In the genomic region with DNA sequence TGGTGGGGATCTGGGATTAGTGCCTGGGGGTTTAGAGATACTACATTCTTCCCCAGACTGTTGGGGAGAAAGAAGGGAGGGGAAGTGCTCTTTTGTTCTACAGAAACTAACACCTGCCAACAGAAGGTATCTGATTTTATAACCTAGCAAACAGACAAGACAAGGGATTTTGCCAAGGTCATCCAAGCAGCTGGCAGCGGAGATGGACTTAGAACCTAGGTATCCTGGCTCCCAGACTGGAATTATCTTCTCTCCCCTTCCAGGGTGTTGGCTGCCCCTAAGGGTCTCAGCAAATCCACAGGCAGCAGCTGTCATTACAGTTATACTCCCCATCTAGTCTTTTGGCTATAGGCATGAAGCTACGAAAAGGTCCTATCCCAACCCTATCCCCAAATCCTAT, we compare ENCODE assay signal across 17 cellular contexts. TPM values are rescaled to one million over a fixed set of nuclear protein-coding genes. Genes with fewer than 3 reads are reported as not detected.
DNase-seq lines count a peak whose midpoint lies in the region; ATAC-seq and TF ChIP-seq lines count a peak whose summit lies in the region.
"Had no signal": no experiment of that assay in that cellular context is flagged by ENCODE, and none has a peak within 500 bp of the region (broad histone marks: within the 10 kb centered on the region; RNA-seq: fewer than 3 reads in every experiment).

No MANE protein-coding gene starts in this region.

- H3K4me3 Mint-ChIP-seq in Caco-2 (ENCODE audit: unreplicated experiment) (peak overlapping the region; percentile 39), T-cell (no peak overlapping the region)
- H3K4me3 Mint-ChIP-seq: activated CD8-positive, alpha-beta T cell treated with anti-CD3 and anti-CD28 coated beads, Interleukin-2, amount 10 ng/mL, durations not matched to agents 7 days and 5 days; activated naive CD4-positive, alpha-beta T cell treated with anti-CD3 and anti-CD28 coated beads for 36 hours had no signal

- no peak overlapping the region for H2BK5ac ChIP-seq in mesendoderm (ENCODE audit: low read length)

- no peak overlapping the region for H3K56ac ChIP-seq in mesendoderm (ENCODE audit: low read length)

- no peak overlapping the region for H2AFZ ChIP-seq in fibroblast of lung (ENCODE audit: low read length)

- TF ChIP-seq POLR2A in gastrocnemius medialis (IDR thresholded peaks at IDR 0.05), result peak in 1 of 2 donors; percentile 1

- H3K4me1 ChIP-seq in Caco-2 (peaks cover 88% of the 10 kb centered on the region), fibroblast of lung (ENCODE audit: control insufficient read depth, extremely low read depth, insufficient read depth, low read length) (peaks cover 75% of the 10 kb centered on the region), gastrocnemius medialis (peaks cover 81 to 84% of the 10 kb centered on the region in 2 donors), mesendoderm (ENCODE audit: control insufficient read depth, low read depth, low read length) (peaks cover 58% of the 10 kb centered on the region)

- H3K4me3 ChIP-seq in Caco-2 (ENCODE audit: low read depth, low read length), result no peak overlapping the region
- H3K4me3 ChIP-seq in fibroblast of lung (replicated peaks in 1 of 4; ENCODE audit: control extremely low read depth in 1 of 4, insufficient read depth in 1 of 4, low read depth in 3 of 4, low read length in 4 of 4), result no peak overlapping the region
- peak overlapping the region in 3 of 4 donors; percentile 13 to 96 (median 15) for H3K4me3 ChIP-seq in gastrocnemius medialis
- no peak overlapping the region for H3K4me3 ChIP-seq in mesendoderm (ENCODE audit: low read length)
- H3K4me3 ChIP-seq: BLaER1 had no signal

- no CpG with 5 or more reads among the region's 2 CpGs for WGBS in mesendoderm (ENCODE audit: extremely low coverage, insufficient coverage, low lambda C conversion rate)

- peak overlapping the region; percentile 77 for H3K27ac Mint-ChIP-seq in Caco-2 (ENCODE audit: unreplicated experiment)
- no peak overlapping the region for H3K27ac Mint-ChIP-seq in T-cell
- H3K27ac Mint-ChIP-seq: activated CD8-positive, alpha-beta T cell treated with anti-CD3 and anti-CD28 coated beads, Interleukin-2, amount 10 ng/mL, durations not matched to agents 7 days and 5 days; activated naive CD4-positive, alpha-beta T cell treated with anti-CD3 and anti-CD28 coated beads for 36 hours had no signal

- H3K27me3 ChIP-seq in Caco-2 (replicated peaks; ENCODE audit: control insufficient read depth, insufficient read depth, low read length) (no peaks in the 10 kb centered on the region), fibroblast of lung (ENCODE audit: control insufficient read depth, insufficient read depth, low read length) (no peaks in the 10 kb centered on the region), gastrocnemius medialis (no peaks in the 10 kb centered on the region), mesendoderm (ENCODE audit: insufficient read depth, low read length, poor library complexity) (no peaks in the 10 kb centered on the region)
- H3K27me3 ChIP-seq: BLaER1 had no signal

- H3K79me2 ChIP-seq in fibroblast of lung (ENCODE audit: control insufficient read depth, insufficient read depth, low read length) (peaks cover 85% of the 10 kb centered on the region), mesendoderm (ENCODE audit: control insufficient read depth, insufficient read depth, low read length) (peaks cover 58% of the 10 kb centered on the region)

- BruUV-seq in Caco-2 (replicated peaks; lab: Mats Ljungman, UMichigan), result no TSS peak

- H4K20me1 ChIP-seq in fibroblast of lung (ENCODE audit: control insufficient read depth, extremely low read depth, insufficient read depth, low read length), result no peaks in the 10 kb centered on the region
- H4K20me1 ChIP-seq: BLaER1 had no signal

- H3K36me3 Mint-ChIP-seq in Caco-2 (ENCODE audit: insufficient read depth, unreplicated experiment) (peaks cover 100% of the 10 kb centered on the region), T-cell (no peaks in the 10 kb centered on the region)

- H3K4me2 ChIP-seq in fibroblast of lung (ENCODE audit: extremely low read depth, insufficient read depth, low read length) (no peak overlapping the region), mesendoderm (ENCODE audit: low read length) (no peak overlapping the region)
- H3K4me2 ChIP-seq: BLaER1 had no signal

- no peak overlapping the region for H4K5ac ChIP-seq in mesendoderm (ENCODE audit: low read length)

- H4K8ac ChIP-seq in mesendoderm (ENCODE audit: low read depth, low read length), result no peak overlapping the region

- H3K36me3 ChIP-seq in Caco-2 (ENCODE audit: control insufficient read depth, insufficient read depth, low read length) (peaks cover 17% of the 10 kb centered on the region), fibroblast of lung (ENCODE audit: control insufficient read depth, insufficient read depth, low read length) (peaks cover 20% of the 10 kb centered on the region), gastrocnemius medialis (peaks cover 2 to 12% of the 10 kb centered on the region in 2 donors), mesendoderm (ENCODE audit: control insufficient read depth, insufficient read depth, low read length) (no peaks in the 10 kb centered on the region)
- H3K36me3 ChIP-seq: BLaER1 had no signal

- intact Hi-C loops in Caco-2 (cut with micrococcal nuclease; ENCODE audit: unreplicated experiment) (no loop called here), gastrocnemius medialis (cut with DNase I; ENCODE audit: low total_unique reads) (loop anchor here (2.0 to 5.0 kb wide), 3 partner anchors 15 to 1157 kb away; a partner anchor contains a TSS)

- peak overlapping the region; percentile 46 for H3K27ac ChIP-seq in fibroblast of lung (ENCODE audit: insufficient read depth, low read length)
- peak overlapping the region; percentile 90 to 100 (median 98) for H3K27ac ChIP-seq in gastrocnemius medialis
- H3K27ac ChIP-seq in mesendoderm (ENCODE audit: low read depth, low read length), result no peak overlapping the region
- H3K27ac ChIP-seq: BLaER1 had no signal

- peaks cover 41% of the 10 kb centered on the region for H3K79me1 ChIP-seq in mesendoderm (ENCODE audit: low read length)

- H3K23ac ChIP-seq in mesendoderm (ENCODE audit: low read length), result no peak overlapping the region

- H2BK120ac ChIP-seq in mesendoderm (ENCODE audit: low read depth, low read length), result no peak overlapping the region

- in situ Hi-C loops in gastrocnemius medialis (cut with MboI; ENCODE audit: low sequenced_read_pairs in 4 of 4), result loop anchor here in 2 of 4 donors (25.0 kb wide), 2 partner anchors 1127 to 1152 kb away; a partner anchor contains a TSS

- ATAC-seq in gastrocnemius medialis (no peak), HG03196 (IDR thresholded peaks at IDR 0.05; ENCODE audit: unreplicated experiment) (no peak), T-cell (replicated peaks in 1 of 4) (no peak)
- ATAC-seq: activated CD8-positive, alpha-beta T cell treated with anti-CD3 and anti-CD28 coated beads, Interleukin-2, amount 10 ng/mL, durations not matched to agents 7 days and 5 days had no signal

- no peaks in the 10 kb centered on the region for H3K27me3 Mint-ChIP-seq in Caco-2 (ENCODE audit: insufficient read depth, unreplicated experiment)
- peaks cover 0 to under 1% of the 10 kb centered on the region in 2 donors for H3K27me3 Mint-ChIP-seq in T-cell

- H3K9me3 ChIP-seq in Caco-2, result no peaks in the 10 kb centered on the region
- no peaks in the 10 kb centered on the region for H3K9me3 ChIP-seq in fibroblast of lung (ENCODE audit: control insufficient read depth, insufficient read depth, low read depth, low read length)
- no peaks in the 10 kb centered on the region for H3K9me3 ChIP-seq in gastrocnemius medialis
- H3K9me3 ChIP-seq: BLaER1 had no signal

- peaks cover 89% of the 10 kb centered on the region for H3K4me1 Mint-ChIP-seq in Caco-2 (ENCODE audit: low read depth, unreplicated experiment)
- peaks cover 0 to 4% (median 4%) of the 10 kb centered on the region in 3 donors for H3K4me1 Mint-ChIP-seq in T-cell

- H3K9me3 Mint-ChIP-seq in Caco-2 (ENCODE audit: unreplicated experiment) (no peaks in the 10 kb centered on the region), T-cell (no peaks in the 10 kb centered on the region)
- H3K9me3 Mint-ChIP-seq: activated naive CD4-positive, alpha-beta T cell treated with anti-CD3 and anti-CD28 coated beads for 36 hours had no signal

- no peak overlapping the region for H2AK5ac ChIP-seq in mesendoderm (ENCODE audit: low read length)

- no peak overlapping the region for H3K4ac ChIP-seq in mesendoderm (ENCODE audit: low read depth, low read length)

- TF ChIP-seq CTCF in Caco-2 (IDR thresholded peaks at IDR 0.05; ENCODE audit: insufficient read depth in 1 of 2, low read depth in 1 of 2, low read length in 1 of 2, severe bottlenecking in 1 of 2, unreplicated experiment in 1 of 2) (no peak), fibroblast of lung (conservative IDR thresholded peaks at IDR 0.05 in 1 of 2, IDR thresholded peaks at IDR 0.05 in 1 of 2; ENCODE audit: low read depth in 1 of 2, low read length in 2 of 2) (no peak), gastrocnemius medialis (IDR thresholded peaks at IDR 0.05 in 4 of 5, conservative IDR thresholded peaks at IDR 0.05 in 1 of 5) (no peak)

- POLR2A ChIA-PET in Caco-2 (lab: Charles Lee), result interaction anchor here (9.0 kb wide), 1 partner anchor 22 kb away, joined by 229 read pairs; a partner anchor contains a TSS
- POLR2A ChIA-PET in T-cell (lab: Charles Lee), result no interaction called here

- no peak overlapping the region for H2BK15ac ChIP-seq in mesendoderm (replicated peaks; ENCODE audit: low read depth)

- CTCF ChIA-PET in Caco-2 (lab: Charles Lee) (no interaction called here), T-cell (lab: Charles Lee) (no interaction called here)

- H3K9ac ChIP-seq in fibroblast of lung (ENCODE audit: insufficient read depth, low read length), result no peak overlapping the region
- H3K9ac ChIP-seq in mesendoderm (ENCODE audit: low read length), result no peak overlapping the region
- H3K9ac ChIP-seq: BLaER1 had no signal

- H3K18ac ChIP-seq in mesendoderm (ENCODE audit: low read length), result no peak overlapping the region

- DNase-seq in Caco-2 (no peak), NCI-H69 (lab: John Stamatoyannopoulos, UW) (peak; percentile 72), fibroblast of lung (ENCODE audit: low read depth in 2 of 2) (no peak), gastrocnemius medialis (no peak), mesendoderm (no peak), T-cell (no peak)
- DNase-seq in central memory CD4-positive, alpha-beta T cell, result no peak
- DNase-seq: activated CD8-positive, alpha-beta T cell treated with anti-CD3 and anti-CD28 coated beads, Interleukin-2, amount 10 ng/mL, durations not matched to agents 7 days and 5 days; activated naive CD4-positive, alpha-beta T cell treated with anti-CD3 and anti-CD28 coated beads for 36 hours; cortex of kidney; NCI-H1105; T-helper 2 cell had no signal

RNA-seq across cellular contexts. Expression of a gene that starts 8.4 kb away (rescaled TPM):
- total RNA-seq in Caco-2 (2022) (227 and 242 TPM in 2 replicates), fibroblast of lung (142 and 175 TPM in 2 replicates), gastrocnemius medialis (100 to 1,000 TPM in 2 of 4 donors, 10 to 100 TPM in 2; 50.4 to 168 (median 97.8) TPM), T-cell (1 to 10 TPM in 4 of 5 donors, under 1 TPM in 1; 0.68 to 4.4 (median 3.5) TPM)
- 226 and 312 TPM in 2 replicates for polyA plus RNA-seq in fibroblast of lung
- 220 and 326 TPM in 2 replicates for polyA plus RNA-seq in fibroblast of lung (2012)
- polyA minus RNA-seq in fibroblast of lung (ENCODE audit: low replicate concordance), result 291 and 339 TPM in 2 replicates
- polyA plus RNA-seq in mesendoderm (2013, experiment 1 of 2), result 33.0 TPM
- 33.2 TPM for polyA plus RNA-seq in mesendoderm (2013, experiment 2 of 2)

RNA-seq across cellular contexts. Expression of a gene that starts 23.2 kb away (rescaled TPM):
- total RNA-seq in Caco-2 (2022) (62.1 and 67.1 TPM in 2 replicates), fibroblast of lung (20.0 and 20.5 TPM in 2 replicates), gastrocnemius medialis (10 to 100 TPM; 34.0 to 59.5 (median 43.7) TPM), T-cell (10 to 100 TPM; 53.1 to 86.9 (median 58.2) TPM)
- polyA plus RNA-seq in fibroblast of lung, result 21.9 and 23.4 TPM in 2 replicates
- polyA plus RNA-seq in fibroblast of lung (2012), result 17.7 and 18.4 TPM in 2 replicates
- 77.0 and 135 TPM in 2 replicates for polyA minus RNA-seq in fibroblast of lung (ENCODE audit: low replicate concordance)
- polyA plus RNA-seq in mesendoderm (2013, experiment 1 of 2), result 13.8 TPM
- 13.5 TPM for polyA plus RNA-seq in mesendoderm (2013, experiment 2 of 2)

RNA-seq across cellular contexts. Expression of a gene that starts 31.7 kb away (rescaled TPM):
- total RNA-seq in Caco-2 (2022), result not detected in 2 replicates
- total RNA-seq in fibroblast of lung, result under 0.01 TPM in 2 replicates
- 0.02 and 0.06 TPM in 2 replicates for polyA plus RNA-seq in fibroblast of lung
- not detected in 2 replicates for polyA plus RNA-seq in fibroblast of lung (2012)
- not detected in 2 replicates for polyA minus RNA-seq in fibroblast of lung (ENCODE audit: low replicate concordance)
- not detected for total RNA-seq in gastrocnemius medialis
- 0.98 TPM for polyA plus RNA-seq in mesendoderm (2013, experiment 1 of 2)
- polyA plus RNA-seq in mesendoderm (2013, experiment 2 of 2), result 1.0 TPM
- total RNA-seq in T-cell, result not detected

RNA-seq across cellular contexts. Expression of a gene that starts 33.2 kb away (rescaled TPM):
- total RNA-seq in Caco-2 (2022) (not detected in 2 replicates), fibroblast of lung (not detected in 2 replicates), gastrocnemius medialis (not detected), T-cell (under 1 TPM in 3 of 5 donors, not detected in 2; 0.22 to 0.29 (median 0.26) TPM)
- not detected in 2 replicates for polyA plus RNA-seq in fibroblast of lung
- polyA plus RNA-seq in fibroblast of lung (2012), result not detected in 2 replicates
- not detected in 2 replicates for polyA minus RNA-seq in fibroblast of lung (ENCODE audit: low replicate concordance)
- 0.25 TPM for polyA plus RNA-seq in mesendoderm (2013, experiment 1 of 2)
- polyA plus RNA-seq in mesendoderm (2013, experiment 2 of 2), result 0.24 TPM
- total RNA-seq: activated CD8-positive, alpha-beta T cell treated with anti-CD3 and anti-CD28 coated beads, Interleukin-2, amount 10 ng/mL, durations not matched to agents 7 days and 5 days; activated naive CD4-positive, alpha-beta T cell treated with anti-CD3 and anti-CD28 coated beads for 36 hours; frontal cortex; HT-29; urinary bladder had no signal
- polyA plus RNA-seq: urinary bladder had no signal

RNA-seq across cellular contexts. Expression of a gene that starts 38.3 kb away (rescaled TPM):
- not detected in 2 replicates for total RNA-seq in Caco-2 (2022)
- total RNA-seq in fibroblast of lung, result under 0.01 TPM in 1 of 2 replicates, not detected in the other
- polyA plus RNA-seq in fibroblast of lung, result 0.14 TPM in 1 of 2 replicates, not detected in the other
- 0.25 and 0.83 TPM in 2 replicates for polyA plus RNA-seq in fibroblast of lung (2012)
- polyA minus RNA-seq in fibroblast of lung (ENCODE audit: low replicate concordance), result 0.16 TPM in 1 of 2 replicates, not detected in the other
- total RNA-seq in gastrocnemius medialis, result not detected
- polyA plus RNA-seq in mesendoderm (2013, experiment 1 of 2), result 0.07 TPM
- polyA plus RNA-seq in mesendoderm (2013, experiment 2 of 2), result not detected
- total RNA-seq in T-cell, result under 1 TPM in 3 of 5 donors, not detected in 2; 0.10 to 0.23 (median 0.16) TPM
- total RNA-seq: frontal cortex had no signal

Comparison
In these comparisons a context has a peak if more than half of its experiments do, and no peak if none do; other contexts are left out.
1. H3K4me3 ChIP-seq: peak in gastrocnemius medialis (3 of 4); none in Caco-2 (single experiment), fibroblast of lung (0 of 4) and mesendoderm (single experiment).
2. RNA of a gene that starts 8.4 kb away (total RNA-seq): 227 to 242 TPM in Caco-2, 142 to 175 TPM in fibroblast of lung and 50.4 to 168 TPM in gastrocnemius medialis; 0.68 to 4.4 TPM in T-cell; every median in the first group is over 4 times any median in the second.